In genomic region chr6:37256692-37257319, GRCh38 we compare ENCODE assay signal across 8 cellular contexts. TPM values are rescaled to one million over a fixed set of nuclear protein-coding genes. Genes with fewer than 3 reads are reported as not detected.
DNase-seq lines count a peak whose midpoint lies in the region; ATAC-seq and TF ChIP-seq lines count a peak whose summit lies in the region.

No MANE protein-coding gene starts in this region.

- WGBS in stomach, 5 donors, result 50 to 56% (median 53%) methylated on average over 12 of the region's 12 CpGs

- H3K4me1 ChIP-seq in stomach, result peaks cover 8 to 39% (median 25%) of the 10 kb centered on the region in 4 donors

- H3K4me3 ChIP-seq in iPS-11a (ENCODE audit: low read depth, low read length) (peak overlapping the region; percentile 49), stomach (peak overlapping the region; percentile 68 to 87 (median 80))

- CTCF ChIA-PET in activated CD4-positive, alpha-beta memory T cell treated with anti-CD3 and anti-CD28 coated beads for 36 hours (lab: Charles Lee), result interaction anchor here (0.8 to 1.1 kb wide), 3 partner anchors 58 to 239 kb away, joined by 3 to 6 read pairs (median 6); partner anchors contain the start of gene PIM1

- TF ChIP-seq POLR2A in stomach (IDR thresholded peaks at IDR 0.05), result no peak

- no peak for TF ChIP-seq CTCF in stomach (IDR thresholded peaks at IDR 0.05)

- intact Hi-C loops in activated CD4-positive, alpha-beta memory T cell treated with anti-CD3 and anti-CD28 coated beads for 36 hours (cut with micrococcal nuclease), result loop anchor here (1.0 to 5.0 kb wide), 3 partner anchors 35 to 260 kb away; partner anchors contain the start of gene CCDC167
- intact Hi-C loops in stomach (cut with DNase I; ENCODE audit: low total_unique reads), result no loop called here

- POLR2A ChIA-PET in activated CD4-positive, alpha-beta memory T cell treated with anti-CD3 and anti-CD28 coated beads for 36 hours (lab: Charles Lee), result interaction anchor here (0.6 to 3.4 kb wide), 11 partner anchors 9 to 1190 kb away, joined by 3 to 19 read pairs (median 4); partner anchors contain the start of gene MTCH1

- H3K27ac Mint-ChIP-seq in T-helper 2 cell treated with Interferon-gamma antibody and Interleukin-4, amounts not matched to agents 5 μg/mL and 100 μg/mL, for 36 hours, result no peak overlapping the region
- no peak overlapping the region for H3K27ac Mint-ChIP-seq in activated CD4-positive, alpha-beta memory T cell treated with anti-CD3 and anti-CD28 coated beads for 36 hours

- no peak for ATAC-seq in GM19328 (IDR thresholded peaks at IDR 0.05; ENCODE audit: unreplicated experiment)

- no peaks in the 10 kb centered on the region for H3K27me3 ChIP-seq in stomach

- peak overlapping the region; percentile 96 for H3K4me3 Mint-ChIP-seq in T-helper 2 cell treated with Interferon-gamma antibody and Interleukin-4, amounts not matched to agents 5 μg/mL and 100 μg/mL, for 36 hours
- peak overlapping the region; percentile 86 for H3K4me3 Mint-ChIP-seq in activated CD4-positive, alpha-beta memory T cell treated with anti-CD3 and anti-CD28 coated beads for 36 hours

- no peaks in the 10 kb centered on the region for H3K36me3 ChIP-seq in stomach

- no peaks in the 10 kb centered on the region for H3K27me3 Mint-ChIP-seq in T-helper 2 cell treated with Interferon-gamma antibody and Interleukin-4, amounts not matched to agents 5 μg/mL and 100 μg/mL, for 36 hours (ENCODE audit: low read depth)
- no peaks in the 10 kb centered on the region for H3K27me3 Mint-ChIP-seq in activated CD4-positive, alpha-beta memory T cell treated with anti-CD3 and anti-CD28 coated beads for 36 hours

- no peak for TF ChIP-seq EP300 in stomach (IDR thresholded peaks at IDR 0.05)

- no peaks in the 10 kb centered on the region for H3K9me3 Mint-ChIP-seq in T-helper 2 cell treated with Interferon-gamma antibody and Interleukin-4, amounts not matched to agents 5 μg/mL and 100 μg/mL, for 36 hours
- no peaks in the 10 kb centered on the region for H3K9me3 Mint-ChIP-seq in activated CD4-positive, alpha-beta memory T cell treated with anti-CD3 and anti-CD28 coated beads for 36 hours

- no peak for DNase-seq in T-helper 2 cell treated with Interferon-gamma antibody and Interleukin-4, amounts not matched to agents 5 μg/mL and 100 μg/mL, for 36 hours (ENCODE audit: low spot score)
- no peak for DNase-seq in T-helper 2 cell
- no peak for DNase-seq in activated CD4-positive, alpha-beta memory T cell treated with anti-CD3 and anti-CD28 coated beads for 36 hours
- DNase-seq in stomach, result no peak
- DNase-seq in NCI-H526 (lab: John Stamatoyannopoulos, UW), result no peak
- DNase-seq in kidney glomerular epithelial cell (lab: John Stamatoyannopoulos, UW), result no peak

- no peaks in the 10 kb centered on the region for H3K9me3 ChIP-seq in stomach

- H3K36me3 Mint-ChIP-seq in T-helper 2 cell treated with Interferon-gamma antibody and Interleukin-4, amounts not matched to agents 5 μg/mL and 100 μg/mL, for 36 hours (ENCODE audit: low read depth), result peaks cover 10% of the 10 kb centered on the region
- H3K36me3 Mint-ChIP-seq in activated CD4-positive, alpha-beta memory T cell treated with anti-CD3 and anti-CD28 coated beads for 36 hours, result peaks cover 2% of the 10 kb centered on the region

- peak overlapping the region in 4 of 5 donors; percentile 85 to 91 (median 90) for H3K27ac ChIP-seq in stomach

- H3K4me1 Mint-ChIP-seq in T-helper 2 cell treated with Interferon-gamma antibody and Interleukin-4, amounts not matched to agents 5 μg/mL and 100 μg/mL, for 36 hours (ENCODE audit: low read depth), result peaks cover 36% of the 10 kb centered on the region
- peaks cover 40% of the 10 kb centered on the region for H3K4me1 Mint-ChIP-seq in activated CD4-positive, alpha-beta memory T cell treated with anti-CD3 and anti-CD28 coated beads for 36 hours (ENCODE audit: low read depth)

RNA-seq across cellular contexts. Expression of gene TBC1D22B, which starts 0.8 kb away (rescaled TPM):
- total RNA-seq in activated CD4-positive, alpha-beta memory T cell treated with anti-CD3 and anti-CD28 coated beads for 36 hours, result 10 to 100 TPM; 14.4 to 15.7 TPM
- total RNA-seq in stomach, result 10 to 100 TPM in 1 of 5 donors, 1 to 10 TPM in 4; 3.5 to 16.3 (median 6.4) TPM
- 1 to 10 TPM; 5.8 to 6.4 (median 5.9) TPM for polyA plus RNA-seq in stomach

RNA-seq across cellular contexts. Expression of gene TMEM217, which starts 1.1 kb away (rescaled TPM):
- total RNA-seq in activated CD4-positive, alpha-beta memory T cell treated with anti-CD3 and anti-CD28 coated beads for 36 hours, result 1 to 10 TPM; 2.2 to 3.3 TPM
- under 1 TPM in 1 of 5 donors, not detected in 4; 0.87 TPM for total RNA-seq in stomach
- polyA plus RNA-seq in stomach, result 1 to 10 TPM in 1 of 3 donors, under 1 TPM in 1, not detected in 1; 0.60 to 1.2 TPM
